Comparison of ENCODE assay signal across 21 cellular contexts in the genomic region with DNA sequence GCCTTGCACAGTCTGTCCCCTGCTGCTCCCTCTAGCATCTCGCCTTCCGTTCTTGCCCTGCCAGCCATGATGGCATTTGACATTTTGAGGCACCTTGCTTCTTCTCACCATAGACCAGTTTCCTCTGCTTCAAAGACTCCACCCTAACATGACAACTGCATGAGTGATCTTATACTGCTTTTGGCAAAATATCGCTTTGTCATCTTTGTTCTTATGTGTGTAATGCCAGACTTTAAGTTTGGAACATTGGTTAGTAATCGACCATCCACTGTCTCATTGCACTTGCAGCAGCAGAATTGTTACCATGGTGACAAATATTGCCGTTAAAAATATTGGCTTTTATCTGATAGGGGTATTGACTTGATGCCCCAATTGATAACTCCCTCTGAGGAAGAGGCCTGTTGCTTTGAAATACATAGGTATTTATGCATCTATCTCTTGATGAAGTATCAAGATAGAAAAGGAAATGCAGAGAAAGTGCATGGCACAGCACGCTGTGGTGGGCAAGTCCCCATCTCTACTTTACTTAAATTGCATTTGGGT. TPM values are rescaled to one million over a fixed set of nuclear protein-coding genes. Genes with fewer than 3 reads are reported as not detected.
A peak's percentile ranks its signal among the peaks of the same experiment; 100 is the strongest.
DNase-seq lines count a peak whose midpoint lies in the region; ATAC-seq lines count a peak whose summit lies in the region.
"Had no signal": no experiment of that assay in that cellular context is flagged by ENCODE, and none has a peak within 500 bp of the region (broad histone marks: within the 10 kb centered on the region; RNA-seq: fewer than 3 reads in every experiment).

No MANE protein-coding gene starts in this region.

- peak; percentile 81 for ATAC-seq in naive thymus-derived CD8-positive, alpha-beta T cell
- ATAC-seq in GM18867 (IDR thresholded peaks at IDR 0.05; ENCODE audit: unreplicated experiment) = no peak
- ATAC-seq: body of pancreas had no signal

- in situ Hi-C loops in GM23248 (cut with MboI) = no loop called here

- H3K9ac ChIP-seq in GM23248 = no peak overlapping the region

- no peaks in the 10 kb centered on the region for H3K9me3 ChIP-seq in GM23248 (ENCODE audit: low read depth)
- H3K9me3 ChIP-seq: body of pancreas, esophagus squamous epithelium, thoracic aorta had no signal

- no peaks in the 10 kb centered on the region for H3K4me1 ChIP-seq in GM23248 (ENCODE audit: insufficient read depth)
- H3K4me1 ChIP-seq: body of pancreas, esophagus squamous epithelium had no signal

- intact Hi-C loops in activated T-helper 2 cell treated with anti-CD3 and anti-CD28 coated beads, Interferon-gamma antibody, Interleukin-2, Interleukin-4, amounts not matched to agents 10 μg/mL and 5 μg/mL and 100 μg/mL, durations not matched to agents 14 hours and 24 hours and 36 hours (cut with micrococcal nuclease) = loop anchor here (1.0 kb wide), 2 partner anchors 8 to 13 kb away; no protein-coding TSS in a partner anchor

- no peaks in the 10 kb centered on the region for H3K36me3 ChIP-seq in GM23248 (ENCODE audit: low read depth)
- H3K36me3 ChIP-seq: esophagus squamous epithelium, thoracic aorta had no signal

- no peaks in the 10 kb centered on the region for H3K9me3 Mint-ChIP-seq in T-helper 2 cell treated with Interferon-gamma antibody and Interleukin-4, amounts not matched to agents 5 μg/mL and 100 μg/mL, for 36 hours
- no peaks in the 10 kb centered on the region for H3K9me3 Mint-ChIP-seq in activated T-helper 2 cell treated with anti-CD3 and anti-CD28 coated beads, Interferon-gamma antibody, Interleukin-2, Interleukin-4, amounts not matched to agents 10 μg/mL and 5 μg/mL and 100 μg/mL, durations not matched to agents 14 hours and 24 hours and 36 hours
- no peaks in the 10 kb centered on the region for H3K9me3 Mint-ChIP-seq in naive thymus-derived CD8-positive, alpha-beta T cell
- H3K9me3 Mint-ChIP-seq: immature natural killer cell, nephron progenitor cell had no signal

- 51% methylated on average over 6 of the region's 6 CpGs for WGBS in GM23248 (ENCODE audit: low coverage in 1 of 2, low lambda C conversion rate in 2 of 2, missing lambda C conversion rate in 2 of 2), 2 experiments

- H3K4me3 Mint-ChIP-seq in T-helper 2 cell treated with Interferon-gamma antibody and Interleukin-4, amounts not matched to agents 5 μg/mL and 100 μg/mL, for 36 hours = peak overlapping the region; percentile 47
- H3K4me3 Mint-ChIP-seq in activated T-helper 2 cell treated with anti-CD3 and anti-CD28 coated beads, Interferon-gamma antibody, Interleukin-2, Interleukin-4, amounts not matched to agents 10 μg/mL and 5 μg/mL and 100 μg/mL, durations not matched to agents 14 hours and 24 hours and 36 hours (ENCODE audit: low read depth) = peak overlapping the region; percentile 20
- peak overlapping the region in 9 of 10 donors; percentile 2 to 70 (median 50) for H3K4me3 Mint-ChIP-seq in naive thymus-derived CD8-positive, alpha-beta T cell
- H3K4me3 Mint-ChIP-seq: immature natural killer cell, nephron progenitor cell had no signal

- no peaks in the 10 kb centered on the region for H3F3A ChIP-seq in GM23248 (ENCODE audit: insufficient read depth)

- no peaks in the 10 kb centered on the region for H4K20me1 ChIP-seq in GM23248 (ENCODE audit: insufficient read depth)

- H2AFZ ChIP-seq in GM23248 = no peak overlapping the region

- peaks cover 64% of the 10 kb centered on the region for H3K4me1 Mint-ChIP-seq in T-helper 2 cell treated with Interferon-gamma antibody and Interleukin-4, amounts not matched to agents 5 μg/mL and 100 μg/mL, for 36 hours (ENCODE audit: low read depth)
- peaks cover 65% of the 10 kb centered on the region for H3K4me1 Mint-ChIP-seq in activated T-helper 2 cell treated with anti-CD3 and anti-CD28 coated beads, Interferon-gamma antibody, Interleukin-2, Interleukin-4, amounts not matched to agents 10 μg/mL and 5 μg/mL and 100 μg/mL, durations not matched to agents 14 hours and 24 hours and 36 hours (ENCODE audit: low read depth)
- H3K4me1 Mint-ChIP-seq in naive thymus-derived CD8-positive, alpha-beta T cell = peaks cover 38 to 62% (median 57%) of the 10 kb centered on the region in 4 donors
- H3K4me1 Mint-ChIP-seq: nephron progenitor cell had no signal

- DNase-seq in GM23248 (peak; percentile 27), ecto neural progenitor cell (ENCODE audit: low spot score) (no peak), NCI-H524 (lab: John Stamatoyannopoulos, UW) (no peak), 8988T (no peak)
- DNase-seq in T-helper 2 cell treated with Interferon-gamma antibody and Interleukin-4, amounts not matched to agents 5 μg/mL and 100 μg/mL, for 36 hours (ENCODE audit: low spot score) = peak; percentile 46
- peak; percentile 14 for DNase-seq in activated T-helper 2 cell treated with anti-CD3 and anti-CD28 coated beads, Interferon-gamma antibody, Interleukin-2, Interleukin-4, amounts not matched to agents 10 μg/mL and 5 μg/mL and 100 μg/mL, durations not matched to agents 14 hours and 24 hours and 36 hours (ENCODE audit: low spot score)
- DNase-seq in naive thymus-derived CD8-positive, alpha-beta T cell = peak in 6 of 10 donors; percentile 15 to 68 (median 45)
- DNase-seq: body of pancreas, dermis blood vessel endothelial cell, esophagus squamous epithelium, immature natural killer cell, NCI-H1694, NCI-H524 treated with DMSO at 0.1 percent for 48 hours, nephron progenitor cell had no signal

- no peak overlapping the region for H3K4me2 ChIP-seq in GM23248 (ENCODE audit: unreplicated experiment)

- peak overlapping the region; percentile 86 for H3K27ac Mint-ChIP-seq in T-helper 2 cell treated with Interferon-gamma antibody and Interleukin-4, amounts not matched to agents 5 μg/mL and 100 μg/mL, for 36 hours
- peak overlapping the region; percentile 96 for H3K27ac Mint-ChIP-seq in activated T-helper 2 cell treated with anti-CD3 and anti-CD28 coated beads, Interferon-gamma antibody, Interleukin-2, Interleukin-4, amounts not matched to agents 10 μg/mL and 5 μg/mL and 100 μg/mL, durations not matched to agents 14 hours and 24 hours and 36 hours
- peak overlapping the region; percentile 51 to 90 (median 82) for H3K27ac Mint-ChIP-seq in naive thymus-derived CD8-positive, alpha-beta T cell
- H3K27ac Mint-ChIP-seq: nephron progenitor cell had no signal

- H3K27me3 Mint-ChIP-seq in T-helper 2 cell treated with Interferon-gamma antibody and Interleukin-4, amounts not matched to agents 5 μg/mL and 100 μg/mL, for 36 hours (ENCODE audit: low read depth) = no peaks in the 10 kb centered on the region
- H3K27me3 Mint-ChIP-seq in activated T-helper 2 cell treated with anti-CD3 and anti-CD28 coated beads, Interferon-gamma antibody, Interleukin-2, Interleukin-4, amounts not matched to agents 10 μg/mL and 5 μg/mL and 100 μg/mL, durations not matched to agents 14 hours and 24 hours and 36 hours (ENCODE audit: low read depth) = no peaks in the 10 kb centered on the region
- H3K27me3 Mint-ChIP-seq in naive thymus-derived CD8-positive, alpha-beta T cell = no peaks in the 10 kb centered on the region

- no peaks in the 10 kb centered on the region for H3K9me2 ChIP-seq in GM23248 (ENCODE audit: insufficient read depth)

- H3K4me3 ChIP-seq in GM23248 = no peak overlapping the region
- H3K4me3 ChIP-seq: body of pancreas, esophagus squamous epithelium, lung, thoracic aorta had no signal

- no peaks in the 10 kb centered on the region for H3K79me2 ChIP-seq in GM23248 (ENCODE audit: insufficient read depth)

- H3K36me3 Mint-ChIP-seq in T-helper 2 cell treated with Interferon-gamma antibody and Interleukin-4, amounts not matched to agents 5 μg/mL and 100 μg/mL, for 36 hours (ENCODE audit: low read depth) = peaks cover 4% of the 10 kb centered on the region
- peaks cover 4% of the 10 kb centered on the region for H3K36me3 Mint-ChIP-seq in activated T-helper 2 cell treated with anti-CD3 and anti-CD28 coated beads, Interferon-gamma antibody, Interleukin-2, Interleukin-4, amounts not matched to agents 10 μg/mL and 5 μg/mL and 100 μg/mL, durations not matched to agents 14 hours and 24 hours and 36 hours (ENCODE audit: low read depth)
- no peaks in the 10 kb centered on the region for H3K36me3 Mint-ChIP-seq in naive thymus-derived CD8-positive, alpha-beta T cell
- H3K36me3 Mint-ChIP-seq: immature natural killer cell had no signal

- H3K27ac ChIP-seq in GM23248 = no peak overlapping the region
- H3K27ac ChIP-seq: body of pancreas, esophagus squamous epithelium, thoracic aorta had no signal

- peaks cover 33% of the 10 kb centered on the region for H3K27me3 ChIP-seq in GM23248 (replicated peaks; ENCODE audit: insufficient read depth)
- H3K27me3 ChIP-seq: body of pancreas had no signal

- POLR2A ChIA-PET in naive thymus-derived CD8-positive, alpha-beta T cell (lab: Charles Lee) = no interaction called here

RNA-seq across cellular contexts. Expression of gene GARIN3, which starts 6.8 kb away (rescaled TPM):
- not detected in 2 replicates for total RNA-seq in GM23248 (2014; rRNA removed; shearing (Covaris generic))
- not detected in 2 replicates for polyA plus RNA-seq in GM23248 (2016; fragmentation: Nextera tagmentation; extraction: Ambion mirVana)
- 0.23 and 0.30 TPM in 2 replicates for total RNA-seq in activated T-helper 2 cell treated with anti-CD3 and anti-CD28 coated beads, Interferon-gamma antibody, Interleukin-2, Interleukin-4, amounts not matched to agents 10 μg/mL and 5 μg/mL and 100 μg/mL, durations not matched to agents 14 hours and 24 hours and 36 hours
- total RNA-seq in naive thymus-derived CD8-positive, alpha-beta T cell = not detected
- not detected for polyA plus RNA-seq in naive thymus-derived CD8-positive, alpha-beta T cell
- total RNA-seq: body of pancreas, dermis blood vessel endothelial cell, esophagus squamous epithelium, lung, OCI-LY7, pulmonary artery endothelial cell, SK-MEL-5, thoracic aorta had no signal
- polyA plus RNA-seq: BJ, immature natural killer cell, lung had no signal

RNA-seq across cellular contexts. Expression of gene MED7, which starts 16.6 kb away (rescaled TPM):
- 8.0 and 15.8 TPM in 2 replicates for total RNA-seq in GM23248 (2014; rRNA removed; shearing (Covaris generic))
- 21.2 and 22.2 TPM in 2 replicates for polyA plus RNA-seq in GM23248 (2016; fragmentation: Nextera tagmentation; extraction: Ambion mirVana)
- 12.5 and 13.1 TPM in 2 replicates for total RNA-seq in activated T-helper 2 cell treated with anti-CD3 and anti-CD28 coated beads, Interferon-gamma antibody, Interleukin-2, Interleukin-4, amounts not matched to agents 10 μg/mL and 5 μg/mL and 100 μg/mL, durations not matched to agents 14 hours and 24 hours and 36 hours
- total RNA-seq in naive thymus-derived CD8-positive, alpha-beta T cell = 10 to 100 TPM; 18.2 to 18.7 TPM
- polyA plus RNA-seq in naive thymus-derived CD8-positive, alpha-beta T cell = 10 to 100 TPM; 12.0 to 18.2 (median 15.0) TPM

RNA-seq across cellular contexts. Expression of gene ITK, which starts 21.4 kb away (rescaled TPM):
- total RNA-seq in GM23248 (2014; rRNA removed; shearing (Covaris generic)) = 0.11 TPM in 1 of 2 replicates, not detected in the other
- polyA plus RNA-seq in GM23248 (2016; fragmentation: Nextera tagmentation; extraction: Ambion mirVana) = 0.04 TPM in 1 of 2 replicates, not detected in the other
- total RNA-seq in activated T-helper 2 cell treated with anti-CD3 and anti-CD28 coated beads, Interferon-gamma antibody, Interleukin-2, Interleukin-4, amounts not matched to agents 10 μg/mL and 5 μg/mL and 100 μg/mL, durations not matched to agents 14 hours and 24 hours and 36 hours = 313 and 319 TPM in 2 replicates
- 100 to 1,000 TPM; 477 to 490 TPM for total RNA-seq in naive thymus-derived CD8-positive, alpha-beta T cell
- polyA plus RNA-seq in naive thymus-derived CD8-positive, alpha-beta T cell = 100 to 1,000 TPM; 109 to 231 (median 148) TPM
- total RNA-seq: dermis blood vessel endothelial cell, OCI-LY7, pulmonary artery endothelial cell had no signal
- polyA plus RNA-seq: BJ had no signal

RNA-seq across cellular contexts. Expression of gene HAVCR2, which starts 50.4 kb away (rescaled TPM):
- not detected in 2 replicates for total RNA-seq in GM23248 (2014; rRNA removed; shearing (Covaris generic))
- not detected in 2 replicates for polyA plus RNA-seq in GM23248 (2016; fragmentation: Nextera tagmentation; extraction: Ambion mirVana)
- 48.6 and 50.5 TPM in 2 replicates for total RNA-seq in activated T-helper 2 cell treated with anti-CD3 and anti-CD28 coated beads, Interferon-gamma antibody, Interleukin-2, Interleukin-4, amounts not matched to agents 10 μg/mL and 5 μg/mL and 100 μg/mL, durations not matched to agents 14 hours and 24 hours and 36 hours
- total RNA-seq in naive thymus-derived CD8-positive, alpha-beta T cell = 1 to 10 TPM; 5.4 to 8.1 TPM
- 1 to 10 TPM; 4.4 to 8.9 (median 5.4) TPM for polyA plus RNA-seq in naive thymus-derived CD8-positive, alpha-beta T cell
- total RNA-seq: SK-MEL-5 had no signal
- polyA plus RNA-seq: BJ had no signal

Comparison
In these comparisons a context has a peak if more than half of its experiments do, and no peak if none do; other contexts are left out.
1. DNase-seq: peak in GM23248 (single experiment), T-helper 2 cell treated with Interferon-gamma antibody and Interleukin-4, amounts not matched to agents 5 μg/mL and 100 μg/mL, for 36 hours (single experiment), activated T-helper 2 cell treated with anti-CD3 and anti-CD28 coated beads, Interferon-gamma antibody, Interleukin-2, Interleukin-4, amounts not matched to agents 10 μg/mL and 5 μg/mL and 100 μg/mL, durations not matched to agents 14 hours and 24 hours and 36 hours (single experiment) and naive thymus-derived CD8-positive, alpha-beta T cell (6 of 10); none in ecto neural progenitor cell (single experiment), NCI-H524 (0 of 2) and 8988T (single experiment).
2. RNA of gene ITK, which starts 21.4 kb away (total RNA-seq): 477 to 490 TPM in naive thymus-derived CD8-positive, alpha-beta T cell and 313 to 319 TPM in activated T-helper 2 cell treated with anti-CD3 and anti-CD28 coated beads, Interferon-gamma antibody, Interleukin-2, Interleukin-4, amounts not matched to agents 10 μg/mL and 5 μg/mL and 100 μg/mL, durations not matched to agents 14 hours and 24 hours and 36 hours; 0.11 TPM in GM23248; every median in the first group is over 100 times any median in the second.
3. Peak in every context shown above with its lines, with median percentiles within 50 percentile points of each other: H3K27ac Mint-ChIP-seq and H3K4me3 Mint-ChIP-seq.